ENCODE assay signal across 9 cellular contexts in genomic region chr16:66275795-66276428, GRCh38.
DNase-seq lines count a peak whose midpoint lies in the region; ATAC-seq and TF ChIP-seq lines count a peak whose summit lies in the region.
"Had no signal": no experiment of that assay in that cellular context is flagged by ENCODE, and none has a peak within 500 bp of the region (broad histone marks: within the 10 kb centered on the region; RNA-seq: fewer than 3 reads in every experiment).

No MANE protein-coding gene starts in this region.

- no peaks in the 10 kb centered on the region for H3K36me3 ChIP-seq in thyroid gland

- H3K27me3 Mint-ChIP-seq in WTC11 (ENCODE audit: low read depth): peaks cover 19% of the 10 kb centered on the region

- TF ChIP-seq CTCF in WTC11 (IDR thresholded peaks at IDR 0.05) (peak; percentile 62), thyroid gland (IDR thresholded peaks at IDR 0.05) (peak; percentile 27 to 56 (median 45))

- H3K27me3 ChIP-seq in thyroid gland: no peaks in the 10 kb centered on the region

- ATAC-seq in WTC11 (peak; percentile 65), HG02970 (IDR thresholded peaks at IDR 0.05; ENCODE audit: low FRiP score, unreplicated experiment) (no peak), HG02610 (IDR thresholded peaks at IDR 0.05; ENCODE audit: unreplicated experiment) (no peak)

- H3K36me3 Mint-ChIP-seq in WTC11: peaks cover 23% of the 10 kb centered on the region

- peaks cover 0 to 14% of the 10 kb centered on the region in 2 donors for H3K4me1 ChIP-seq in thyroid gland

- no peak overlapping the region for H3K4me3 ChIP-seq in thyroid gland (replicated peaks in 1 of 3)

- POLR2A ChIA-PET in WTC11 (lab: Charles Lee): no interaction called here

- TF ChIP-seq POLR2A in thyroid gland (IDR thresholded peaks at IDR 0.05): no peak

- peaks cover 30% of the 10 kb centered on the region for H3K9me3 Mint-ChIP-seq in WTC11

- CTCF ChIA-PET in WTC11 (lab: Charles Lee): interaction anchor here (0.7 to 4.8 kb wide), 17 partner anchors 9 to 699 kb away, joined by 3 to 47 read pairs (median 4); no protein-coding TSS in a partner anchor

- 29 to 30% methylated on average over 6 of the region's 6 CpGs for WGBS in thyroid gland, 2 donors

- no peak overlapping the region for H3K27ac ChIP-seq in thyroid gland

- peak; percentile 59 for DNase-seq in A172 (ENCODE audit: low spot score)
- peak; percentile 73 for DNase-seq in ELR (ENCODE audit: low read depth)
- peak; percentile 16 for DNase-seq in NCI-H2029 (lab: John Stamatoyannopoulos, UW)
- DNase-seq in WTC11 (ENCODE audit: low spot score): peak; percentile 69
- DNase-seq in hepatic stellate cell (ENCODE audit: low spot score): peak; percentile 81
- peak; percentile 28 to 33 for DNase-seq in thyroid gland

- no peaks in the 10 kb centered on the region for H3K9me3 ChIP-seq in thyroid gland

- peaks cover 43% of the 10 kb centered on the region for H3K4me1 Mint-ChIP-seq in WTC11

- intact Hi-C loops in thyroid gland (cut with DNase I): no loop called here

- no peak overlapping the region for H3K4me3 Mint-ChIP-seq in WTC11
- H3K4me3 Mint-ChIP-seq: central memory CD8-positive, alpha-beta T cell had no signal

- H3K27ac Mint-ChIP-seq in WTC11: no peak overlapping the region

TF ChIP-seq in WTC11, 78 proteins besides CTCF, POLR2A, EP300 and RAD21:
- TF ChIP-seq ETV6 (CRISPR knock-in tag; IDR thresholded peaks at IDR 0.05): no peak
- TF ChIP-seq RORB (CRISPR knock-in tag; IDR thresholded peaks at IDR 0.05): no peak
- TF ChIP-seq ATF3 (CRISPR knock-in tag; conservative IDR thresholded peaks at IDR 0.05): no peak
- no peak for TF ChIP-seq USF1 (CRISPR knock-in tag; IDR thresholded peaks at IDR 0.05)

Comparison
In these comparisons a context has a peak if more than half of its experiments do, and no peak if none do; other contexts are left out.
1. DNase-seq: peak in every context shown above with its lines; median percentile 81 in hepatic stellate cell; 73 in ELR; 69 in WTC11; 59 in A172; 30 in thyroid gland; 16 in NCI-H2029.